11 cellular contexts compared by ENCODE assay signal in the genomic region with DNA sequence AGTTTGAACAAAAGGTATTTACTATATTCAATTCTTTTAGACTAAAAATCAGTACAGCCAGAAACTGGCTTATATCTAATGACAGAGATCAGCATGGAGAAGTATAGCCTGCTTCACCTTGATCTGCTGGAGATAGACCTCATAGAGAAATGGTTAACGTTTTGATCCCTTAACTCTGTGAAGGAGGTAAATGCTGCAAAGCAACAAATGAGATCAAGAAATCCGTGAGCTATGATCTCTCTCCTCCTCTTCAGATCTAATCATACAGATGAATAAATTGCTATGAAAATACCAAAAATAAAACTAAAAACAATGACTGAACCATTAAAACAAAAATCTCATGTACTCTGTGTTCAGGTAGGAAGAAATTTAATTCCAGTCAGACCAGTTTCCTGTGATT. TPM values are rescaled to one million over a fixed set of nuclear protein-coding genes. Genes with fewer than 3 reads are reported as not detected.
A peak's percentile ranks its signal among the peaks of the same experiment; 100 is the strongest.
DNase-seq lines count a peak whose midpoint lies in the region; ATAC-seq, FAIRE-seq and TF ChIP-seq lines count a peak whose summit lies in the region.
"Had no signal": no experiment of that assay in that cellular context is flagged by ENCODE, and none has a peak within 500 bp of the region (broad histone marks: within the 10 kb centered on the region; RNA-seq: fewer than 3 reads in every experiment).

No MANE protein-coding gene starts in this region.

- ATAC-seq in stimulated activated naive CD8-positive, alpha-beta T cell treated with anti-CD3 and anti-CD28 coated beads, Interleukin-15, Interleukin-2, amounts not matched to agents 100 U/mL and 50 U/mL, for 24 hours: no peak
- ATAC-seq in SK-N-SH treated with all-trans-retinoic acid at 6 μM for 48 hours: 0 out of 3 replicates have a peak, but pooled peaks have one; percentile 24

- H3K27me3 ChIP-seq in keratinocyte (ENCODE audit: control insufficient read depth, extremely low read depth, insufficient read depth, low read length) (no peaks in the 10 kb centered on the region), vagina (no peaks in the 10 kb centered on the region)

- peak overlapping the region; percentile 79 for H3K4me2 ChIP-seq in keratinocyte (ENCODE audit: control insufficient read depth, extremely low read depth, insufficient read depth, low read depth, low read length)

- H3K9me1 ChIP-seq in keratinocyte (ENCODE audit: control insufficient read depth, extremely low read depth, insufficient read depth, low read length): no peaks in the 10 kb centered on the region

- peaks cover 16% of the 10 kb centered on the region for H3K4me1 Mint-ChIP-seq in stimulated activated naive CD8-positive, alpha-beta T cell treated with anti-CD3 and anti-CD28 coated beads, Interleukin-15, Interleukin-2, amounts not matched to agents 100 ng/mL and 50 ng/mL, for 24 hours (ENCODE audit: low read depth)

- peak overlapping the region; percentile 36 for H3K27ac Mint-ChIP-seq in stimulated activated naive CD8-positive, alpha-beta T cell treated with anti-CD3 and anti-CD28 coated beads, Interleukin-15, Interleukin-2, amounts not matched to agents 100 ng/mL and 50 ng/mL, for 24 hours

- H4K20me1 ChIP-seq in keratinocyte (ENCODE audit: control insufficient read depth, extremely low read depth, insufficient read depth, low read length): no peaks in the 10 kb centered on the region

- H3K4me3 ChIP-seq in keratinocyte (ENCODE audit: control insufficient read depth in 2 of 3, extremely low read depth in 1 of 3, insufficient read depth in 2 of 3, low read depth in 1 of 3, low read length in 3 of 3): peak overlapping the region in 2 of 3 experiments; percentile 68 to 69
- peak overlapping the region in 1 of 2 donors; percentile 41 for H3K4me3 ChIP-seq in vagina

- no peaks in the 10 kb centered on the region for H3K36me3 ChIP-seq in keratinocyte (ENCODE audit: control insufficient read depth in 2 of 2, extremely low read depth in 1 of 2, insufficient read depth in 2 of 2, low read length in 2 of 2)
- H3K36me3 ChIP-seq in vagina: no peaks in the 10 kb centered on the region

- H3K36me3 Mint-ChIP-seq in stimulated activated naive CD8-positive, alpha-beta T cell treated with anti-CD3 and anti-CD28 coated beads, Interleukin-15, Interleukin-2, amounts not matched to agents 100 ng/mL and 50 ng/mL, for 24 hours (ENCODE audit: low read depth): no peaks in the 10 kb centered on the region

- H3K4me3 Mint-ChIP-seq in stimulated activated naive CD8-positive, alpha-beta T cell treated with anti-CD3 and anti-CD28 coated beads, Interleukin-15, Interleukin-2, amounts not matched to agents 100 ng/mL and 50 ng/mL, for 24 hours: peak overlapping the region; percentile 58

- FAIRE-seq in keratinocyte (lab: Jason Lieb, UNC): peak; percentile 9

- H3K9ac ChIP-seq in keratinocyte (ENCODE audit: control insufficient read depth, extremely low read depth, insufficient read depth, low read length): no peak overlapping the region

- H3K9me3 Mint-ChIP-seq in stimulated activated naive CD8-positive, alpha-beta T cell treated with anti-CD3 and anti-CD28 coated beads, Interleukin-15, Interleukin-2, amounts not matched to agents 100 ng/mL and 50 ng/mL, for 24 hours: no peaks in the 10 kb centered on the region

- no peaks in the 10 kb centered on the region for H3K79me2 ChIP-seq in keratinocyte (ENCODE audit: control insufficient read depth, insufficient read depth, low read length)

- H3K27me3 Mint-ChIP-seq in stimulated activated naive CD8-positive, alpha-beta T cell treated with anti-CD3 and anti-CD28 coated beads, Interleukin-15, Interleukin-2, amounts not matched to agents 100 ng/mL and 50 ng/mL, for 24 hours: peaks cover 3% of the 10 kb centered on the region

- dilution Hi-C loops in keratinocyte (cut with MboI; ENCODE audit: extremely low pct_ligation_motif_present, low sequenced_read_pairs): no loop called here

- TF ChIP-seq POLR2A in vagina (IDR thresholded peaks at IDR 0.05): no peak

- H3K4me1 ChIP-seq in keratinocyte (ENCODE audit: control insufficient read depth, extremely low read depth, insufficient read depth, low read length) (no peaks in the 10 kb centered on the region), vagina (no peaks in the 10 kb centered on the region)

- peak overlapping the region; percentile 86 for H2AFZ ChIP-seq in keratinocyte (ENCODE audit: control insufficient read depth, low read length)

- intact Hi-C loops in vagina (cut with DNase I): no loop called here

- no peak overlapping the region for H3K27ac ChIP-seq in keratinocyte (ENCODE audit: control insufficient read depth, insufficient read depth, low read length)
- H3K27ac ChIP-seq in vagina: peak overlapping the region; percentile 45

- H3K9me3 ChIP-seq in keratinocyte (ENCODE audit: control insufficient read depth, low read depth, low read length) (no peaks in the 10 kb centered on the region), vagina (no peaks in the 10 kb centered on the region)

- no peak for DNase-seq in stimulated activated naive CD8-positive, alpha-beta T cell treated with anti-CD3 and anti-CD28 coated beads, Interleukin-15, Interleukin-2, amounts not matched to agents 100 U/mL and 50 U/mL, for 24 hours
- DNase-seq in keratinocyte (ENCODE audit: low read depth, low spot score) (no peak), vagina (ENCODE audit: extremely low spot score in 2 of 2) (no peak), NCI-H187 (lab: John Stamatoyannopoulos, UW) (no peak), NCI-H774 (lab: John Stamatoyannopoulos, UW) (no peak), NCI-H2029 (lab: John Stamatoyannopoulos, UW) (no peak)
- DNase-seq: activated T-cell treated with anti-CD3 and anti-CD28 coated beads, Interleukin-2, amount 50 U/mL, for 48 hours; hippocampal formation had no signal

- TF ChIP-seq CTCF in keratinocyte (optimal IDR thresholded peaks at IDR 0.05 in 1 of 3, IDR thresholded peaks at IDR 0.05 in 1 of 3, conservative IDR thresholded peaks at IDR 0.05 in 1 of 3; ENCODE audit: extremely low read depth in 1 of 3, insufficient read depth in 2 of 3, low read length in 3 of 3): no peak
- no peak for TF ChIP-seq CTCF in vagina (IDR thresholded peaks at IDR 0.05)

TF ChIP-seq in SK-N-SH treated with all-trans-retinoic acid at 6 μM for 48 hours, 23 proteins besides CTCF, POLR2A, EP300 and RAD21 (continues in another document):
- TF ChIP-seq, protein P1, sequence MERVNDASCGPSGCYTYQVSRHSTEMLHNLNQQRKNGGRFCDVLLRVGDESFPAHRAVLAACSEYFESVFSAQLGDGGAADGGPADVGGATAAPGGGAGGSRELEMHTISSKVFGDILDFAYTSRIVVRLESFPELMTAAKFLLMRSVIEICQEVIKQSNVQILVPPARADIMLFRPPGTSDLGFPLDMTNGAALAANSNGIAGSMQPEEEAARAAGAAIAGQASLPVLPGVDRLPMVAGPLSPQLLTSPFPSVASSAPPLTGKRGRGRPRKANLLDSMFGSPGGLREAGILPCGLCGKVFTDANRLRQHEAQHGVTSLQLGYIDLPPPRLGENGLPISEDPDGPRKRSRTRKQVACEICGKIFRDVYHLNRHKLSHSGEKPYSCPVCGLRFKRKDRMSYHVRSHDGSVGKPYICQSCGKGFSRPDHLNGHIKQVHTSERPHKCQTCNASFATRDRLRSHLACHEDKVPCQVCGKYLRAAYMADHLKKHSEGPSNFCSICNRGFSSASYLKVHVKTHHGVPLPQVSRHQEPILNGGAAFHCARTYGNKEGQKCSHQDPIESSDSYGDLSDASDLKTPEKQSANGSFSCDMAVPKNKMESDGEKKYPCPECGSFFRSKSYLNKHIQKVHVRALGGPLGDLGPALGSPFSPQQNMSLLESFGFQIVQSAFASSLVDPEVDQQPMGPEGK (CRISPR knock-in tag; IDR thresholded peaks at IDR 0.05; ENCODE audit: borderline replicate concordance): no peak
- TF ChIP-seq RARB (CRISPR knock-in tag; IDR thresholded peaks at IDR 0.05): no peak
- TF ChIP-seq ZNF565 (CRISPR knock-in tag; conservative IDR thresholded peaks at IDR 0.05; ENCODE audit: low read depth): no peak
- no peak for TF ChIP-seq ZFP30 (CRISPR knock-in tag; IDR thresholded peaks at IDR 0.05)
- TF ChIP-seq, protein P2, sequence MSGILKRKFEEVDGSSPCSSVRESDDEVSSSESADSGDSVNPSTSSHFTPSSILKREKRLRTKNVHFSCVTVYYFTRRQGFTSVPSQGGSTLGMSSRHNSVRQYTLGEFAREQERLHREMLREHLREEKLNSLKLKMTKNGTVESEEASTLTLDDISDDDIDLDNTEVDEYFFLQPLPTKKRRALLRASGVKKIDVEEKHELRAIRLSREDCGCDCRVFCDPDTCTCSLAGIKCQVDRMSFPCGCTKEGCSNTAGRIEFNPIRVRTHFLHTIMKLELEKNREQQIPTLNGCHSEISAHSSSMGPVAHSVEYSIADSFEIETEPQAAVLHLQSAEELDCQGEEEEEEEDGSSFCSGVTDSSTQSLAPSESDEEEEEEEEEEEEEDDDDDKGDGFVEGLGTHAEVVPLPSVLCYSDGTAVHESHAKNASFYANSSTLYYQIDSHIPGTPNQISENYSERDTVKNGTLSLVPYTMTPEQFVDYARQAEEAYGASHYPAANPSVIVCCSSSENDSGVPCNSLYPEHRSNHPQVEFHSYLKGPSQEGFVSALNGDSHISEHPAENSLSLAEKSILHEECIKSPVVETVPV (CRISPR knock-in tag; IDR thresholded peaks at IDR 0.05): no peak
- TF ChIP-seq TCF4 (CRISPR knock-in tag; IDR thresholded peaks at IDR 0.05; ENCODE audit: borderline replicate concordance): no peak
- no peak for TF ChIP-seq POU6F1 (CRISPR knock-in tag; IDR thresholded peaks at IDR 0.05; ENCODE audit: borderline replicate concordance, low read depth)

RNA-seq across cellular contexts. Expression of gene KLHL14, which starts 42.8 kb away (rescaled TPM):
- not detected in 3 replicates for polyA plus RNA-seq in keratinocyte
- not detected for polyA plus RNA-seq in keratinocyte (2011; ENCODE audit: low read depth)
- not detected in 2 replicates for polyA plus RNA-seq in keratinocyte (2011; cell fraction: cytosol; rRNA removed)
- polyA plus RNA-seq in keratinocyte (2011; cell fraction: nucleus; rRNA removed): not detected in 2 replicates
- polyA plus RNA-seq in keratinocyte (2012; ENCODE audit: low replicate concordance): not detected in 2 replicates
- not detected in 3 replicates for polyA minus RNA-seq in keratinocyte
- polyA minus RNA-seq in keratinocyte (2011; cell fraction: cytosol; rRNA and poly(A)+ RNA removed): not detected
- not detected in 2 replicates for polyA minus RNA-seq in keratinocyte (2011; cell fraction: nucleus; rRNA and poly(A)+ RNA removed)
- 0.98 TPM for total RNA-seq in vagina
- total RNA-seq: RPMI7951 had no signal
